15 cellular contexts compared by ENCODE assay signal in genomic region chr20:48482790-48483189, GRCh38.
A peak's percentile ranks its signal among the peaks of the same experiment; 100 is the strongest.
DNase-seq lines count a peak whose midpoint lies in the region; ATAC-seq and TF ChIP-seq lines count a peak whose summit lies in the region.
"Had no signal": no experiment of that assay in that cellular context is flagged by ENCODE, and none has a peak within 500 bp of the region (broad histone marks: within the 10 kb centered on the region; RNA-seq: fewer than 3 reads in every experiment).

No MANE protein-coding gene starts in this region.

- H3K9me3 ChIP-seq in RWPE2 (ENCODE audit: severe bottlenecking) (no peaks in the 10 kb centered on the region), neural progenitor cell (ENCODE audit: low read depth) (no peaks in the 10 kb centered on the region)

- no peaks in the 10 kb centered on the region for H3F3A ChIP-seq in neural progenitor cell (ENCODE audit: low read depth)

- H3K27me3 Mint-ChIP-seq in stimulated activated memory B cell treated with anti-CD40 and anti-IgM and Interleukin-4, amounts not matched to agents 10 μg/mL and 1 μg/mL and 100 μg/mL, for 72 hours, result peaks cover 60% of the 10 kb centered on the region
- peaks cover 23% of the 10 kb centered on the region for H3K27me3 Mint-ChIP-seq in neural progenitor cell (ENCODE audit: insufficient read depth, low read depth)

- H2AFZ ChIP-seq in neural progenitor cell (replicated peaks), result no peak overlapping the region

- no peaks in the 10 kb centered on the region for H3K4me1 ChIP-seq in RWPE2 (ENCODE audit: insufficient read depth, poor library complexity, severe bottlenecking)
- peaks cover 9% of the 10 kb centered on the region for H3K4me1 ChIP-seq in neural progenitor cell

- H4K20me1 ChIP-seq in neural progenitor cell (ENCODE audit: low read depth), result no peaks in the 10 kb centered on the region

- H3K27ac Mint-ChIP-seq in stimulated activated memory B cell treated with anti-CD40 and anti-IgM and Interleukin-4, amounts not matched to agents 10 μg/mL and 1 μg/mL and 100 μg/mL, for 72 hours, result no peak overlapping the region
- H3K27ac Mint-ChIP-seq in neural progenitor cell, result no peak overlapping the region
- H3K27ac Mint-ChIP-seq: B cell; CD4-positive, alpha-beta T cell; GM23338 had no signal

- H3K9ac ChIP-seq in neural progenitor cell, result no peak overlapping the region

- TF ChIP-seq CTCF in GM12865 (IDR thresholded peaks at IDR 0.05; ENCODE audit: insufficient read depth, low read depth, low read length, missing control alignments) (no peak), RWPE2 (IDR thresholded peaks at IDR 0.05; ENCODE audit: poor library complexity, severe bottlenecking) (no peak), neural progenitor cell (IDR thresholded peaks at IDR 0.05) (no peak)

- no peak overlapping the region for H3K4me2 ChIP-seq in neural progenitor cell
- H3K4me2 ChIP-seq: GM23338 had no signal

- H3K9me3 Mint-ChIP-seq in stimulated activated memory B cell treated with anti-CD40 and anti-IgM and Interleukin-4, amounts not matched to agents 10 μg/mL and 1 μg/mL and 100 μg/mL, for 72 hours, result no peaks in the 10 kb centered on the region
- H3K9me3 Mint-ChIP-seq in neural progenitor cell, result peaks cover 7% of the 10 kb centered on the region
- H3K9me3 Mint-ChIP-seq: CD4-positive, alpha-beta T cell; GM23338 had no signal

- peak; percentile 47 for ATAC-seq in GM21529 (IDR thresholded peaks at IDR 0.05; ENCODE audit: unreplicated experiment)
- no peak for ATAC-seq in RWPE2 (ENCODE audit: low read depth)
- peak; percentile 53 for ATAC-seq in stimulated activated memory B cell treated with anti-CD40 and anti-IgM and Interleukin-4, amounts not matched to agents 10 μg/mL and 1 μg/mL and 100 μg/mL, for 72 hours
- ATAC-seq: GM23338 had no signal

- peaks cover 17% of the 10 kb centered on the region for H3K4me1 Mint-ChIP-seq in stimulated activated memory B cell treated with anti-CD40 and anti-IgM and Interleukin-4, amounts not matched to agents 10 μg/mL and 1 μg/mL and 100 μg/mL, for 72 hours
- H3K4me1 Mint-ChIP-seq in neural progenitor cell, result peaks cover 27% of the 10 kb centered on the region
- H3K4me1 Mint-ChIP-seq: B cell had no signal

- H3K79me2 ChIP-seq in neural progenitor cell (ENCODE audit: low read depth), result no peaks in the 10 kb centered on the region

- H3K36me3 ChIP-seq in RWPE2 (ENCODE audit: low read depth) (no peaks in the 10 kb centered on the region), neural progenitor cell (no peaks in the 10 kb centered on the region)

- H3K27ac ChIP-seq in RWPE2 (ENCODE audit: poor library complexity, severe bottlenecking), result no peak overlapping the region
- H3K27ac ChIP-seq in neural progenitor cell, result no peak overlapping the region
- H3K27ac ChIP-seq: HL-60 had no signal

- H3K4me3 ChIP-seq in GM12865 (ENCODE audit: low read depth, low read length), result no peak overlapping the region
- no peak overlapping the region for H3K4me3 ChIP-seq in RWPE2 (ENCODE audit: severe bottlenecking)
- no peak overlapping the region for H3K4me3 ChIP-seq in neural progenitor cell
- H3K4me3 ChIP-seq: GM23338 had no signal

- H3K36me3 Mint-ChIP-seq in stimulated activated memory B cell treated with anti-CD40 and anti-IgM and Interleukin-4, amounts not matched to agents 10 μg/mL and 1 μg/mL and 100 μg/mL, for 72 hours, result no peaks in the 10 kb centered on the region
- H3K36me3 Mint-ChIP-seq in neural progenitor cell, result no peaks in the 10 kb centered on the region

- DNase-seq in GM12865 (ENCODE audit: low read depth) (peak; percentile 55), RWPE2 (ENCODE audit: low spot score) (peak; percentile 41), neural progenitor cell (ENCODE audit: low spot score) (no peak), NCI-H524 treated with DMSO at 0.1 percent for 48 hours (lab: John Stamatoyannopoulos, UW) (no peak), SHP77 (lab: John Stamatoyannopoulos, UW) (no peak)
- DNase-seq: C1 segment of cervical spinal cord; CD4-positive, alpha-beta T cell; DND-41; GDM1; H7 had no signal

- H3K27me3 ChIP-seq in RWPE2 (ENCODE audit: insufficient read depth, poor library complexity, severe bottlenecking) (peaks cover 62% of the 10 kb centered on the region), neural progenitor cell (no peaks in the 10 kb centered on the region)

- no peak overlapping the region for H3K4me3 Mint-ChIP-seq in stimulated activated memory B cell treated with anti-CD40 and anti-IgM and Interleukin-4, amounts not matched to agents 10 μg/mL and 1 μg/mL and 100 μg/mL, for 72 hours
- H3K4me3 Mint-ChIP-seq in neural progenitor cell, result no peak overlapping the region
- H3K4me3 Mint-ChIP-seq: B cell; CD4-positive, alpha-beta T cell; GM23338 had no signal

Comparison
In these comparisons a context has a peak if more than half of its experiments do, and no peak if none do; other contexts are left out.
1. DNase-seq: peak in GM12865 (single experiment) and RWPE2 (single experiment); none in neural progenitor cell (single experiment), NCI-H524 treated with DMSO at 0.1 percent for 48 hours (single experiment) and SHP77 (0 of 2).